In the genomic region with DNA sequence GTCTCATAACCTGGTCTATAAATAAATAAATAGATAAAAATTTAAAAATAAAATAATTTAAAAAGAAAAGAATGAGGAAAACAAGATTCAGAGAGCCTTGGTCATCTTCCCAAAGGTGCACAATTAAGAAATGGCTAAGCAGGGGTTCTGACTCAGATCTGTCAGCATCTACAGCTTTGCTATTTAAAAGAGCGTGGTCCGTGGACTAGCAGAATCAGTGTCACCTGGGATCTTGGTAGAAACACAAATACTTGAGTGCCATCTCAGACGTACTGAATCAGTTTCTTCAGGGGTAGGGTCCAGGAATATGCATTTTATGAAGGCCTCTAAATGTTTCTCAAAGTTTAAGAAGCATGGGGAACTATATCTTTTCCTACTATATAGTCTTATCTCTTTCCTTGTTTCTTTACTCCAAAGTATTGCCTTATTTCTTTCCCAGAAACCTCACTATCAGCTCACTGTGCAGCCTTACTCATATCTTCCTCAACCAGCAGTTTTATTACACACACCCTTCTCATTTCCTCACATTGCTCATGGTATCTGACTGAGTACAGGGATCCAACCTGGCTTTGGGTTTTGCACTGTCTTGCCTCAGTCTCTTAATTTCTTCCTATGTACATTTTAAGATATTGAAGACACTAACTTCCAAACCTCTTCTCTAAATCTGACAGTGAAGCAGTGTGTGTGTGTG, we compare ENCODE assay signal across 1 cellular context.
TF ChIP-seq lines count a peak whose summit lies in the region.

No MANE protein-coding gene starts in this region.

TF ChIP-seq in K562, 482 proteins besides CTCF, POLR2A, EP300 and RAD21 (continued from another document):
- TF ChIP-seq, protein P1, sequence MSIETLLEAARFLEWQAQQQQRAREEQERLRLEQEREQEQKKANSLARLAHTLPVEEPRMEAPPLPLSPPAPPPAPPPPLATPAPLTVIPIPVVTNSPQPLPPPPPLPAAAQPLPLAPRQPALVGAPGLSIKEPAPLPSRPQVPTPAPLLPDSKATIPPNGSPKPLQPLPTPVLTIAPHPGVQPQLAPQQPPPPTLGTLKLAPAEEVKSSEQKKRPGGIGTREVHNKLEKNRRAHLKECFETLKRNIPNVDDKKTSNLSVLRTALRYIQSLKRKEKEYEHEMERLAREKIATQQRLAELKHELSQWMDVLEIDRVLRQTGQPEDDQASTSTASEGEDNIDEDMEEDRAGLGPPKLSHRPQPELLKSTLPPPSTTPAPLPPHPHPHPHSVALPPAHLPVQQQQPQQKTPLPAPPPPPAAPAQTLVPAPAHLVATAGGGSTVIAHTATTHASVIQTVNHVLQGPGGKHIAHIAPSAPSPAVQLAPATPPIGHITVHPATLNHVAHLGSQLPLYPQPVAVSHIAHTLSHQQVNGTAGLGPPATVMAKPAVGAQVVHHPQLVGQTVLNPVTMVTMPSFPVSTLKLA (conservative IDR thresholded peaks at IDR 0.05): 0 out of 4 replicates have a peak, but pooled peaks of 1 of the 2 experiments have one; percentile 43
- TF ChIP-seq BCL6 (CRISPR knock-in tag; IDR thresholded peaks at IDR 0.05) (no peak), ERF (CRISPR knock-in tag; IDR thresholded peaks at IDR 0.05) (no peak), ZNF212 (CRISPR knock-in tag; IDR thresholded peaks at IDR 0.05) (no peak), NFE2 (IDR thresholded peaks at IDR 0.05; ENCODE audit: low read depth) (peak; percentile 2; the same call in 1 of the 2 replicates), BDP1 (IDR thresholded peaks at IDR 0.05; ENCODE audit: insufficient read depth, insufficient read length) (no peak), ZNF717 (CRISPR knock-in tag; IDR thresholded peaks at IDR 0.05) (no peak), CHD1 (IDR thresholded peaks at IDR 0.05; ENCODE audit: low read length) (no peak), SRSF7 (optimal IDR thresholded peaks at IDR 0.05; ENCODE audit: low read depth, low read length) (no peak), NR2C2 (CRISPR knock-in tag; IDR thresholded peaks at IDR 0.05) (no peak), NR2C2 (tag; IDR thresholded peaks at IDR 0.05) (no peak), ZKSCAN1 (IDR thresholded peaks at IDR 0.05; ENCODE audit: low read depth, low read length) (no peak), MCM3 (IDR thresholded peaks at IDR 0.05) (no peak), HNRNPL (IDR thresholded peaks at IDR 0.05; ENCODE audit: low read depth, low read length) (no peak), ZNF175 (CRISPR knock-in tag; IDR thresholded peaks at IDR 0.05; ENCODE audit: low read depth) (no peak), HDAC2 (IDR thresholded peaks at IDR 0.05) (peak; percentile 70), HNRNPLL (IDR thresholded peaks at IDR 0.05; ENCODE audit: low read depth, low read length, poor library complexity, severe bottlenecking) (no peak), HDGF (IDR thresholded peaks at IDR 0.05) (no peak), NUFIP1 (IDR thresholded peaks at IDR 0.05; ENCODE audit: partially characterized antibody) (no peak), ELF2 (CRISPR knock-in tag; IDR thresholded peaks at IDR 0.05) (no peak), ILF3 (IDR thresholded peaks at IDR 0.05; ENCODE audit: borderline replicate concordance) (no peak), RBM14 (IDR thresholded peaks at IDR 0.05; ENCODE audit: borderline replicate concordance, insufficient read depth, low read depth, low read length) (no peak)
- TF ChIP-seq, protein P2, sequence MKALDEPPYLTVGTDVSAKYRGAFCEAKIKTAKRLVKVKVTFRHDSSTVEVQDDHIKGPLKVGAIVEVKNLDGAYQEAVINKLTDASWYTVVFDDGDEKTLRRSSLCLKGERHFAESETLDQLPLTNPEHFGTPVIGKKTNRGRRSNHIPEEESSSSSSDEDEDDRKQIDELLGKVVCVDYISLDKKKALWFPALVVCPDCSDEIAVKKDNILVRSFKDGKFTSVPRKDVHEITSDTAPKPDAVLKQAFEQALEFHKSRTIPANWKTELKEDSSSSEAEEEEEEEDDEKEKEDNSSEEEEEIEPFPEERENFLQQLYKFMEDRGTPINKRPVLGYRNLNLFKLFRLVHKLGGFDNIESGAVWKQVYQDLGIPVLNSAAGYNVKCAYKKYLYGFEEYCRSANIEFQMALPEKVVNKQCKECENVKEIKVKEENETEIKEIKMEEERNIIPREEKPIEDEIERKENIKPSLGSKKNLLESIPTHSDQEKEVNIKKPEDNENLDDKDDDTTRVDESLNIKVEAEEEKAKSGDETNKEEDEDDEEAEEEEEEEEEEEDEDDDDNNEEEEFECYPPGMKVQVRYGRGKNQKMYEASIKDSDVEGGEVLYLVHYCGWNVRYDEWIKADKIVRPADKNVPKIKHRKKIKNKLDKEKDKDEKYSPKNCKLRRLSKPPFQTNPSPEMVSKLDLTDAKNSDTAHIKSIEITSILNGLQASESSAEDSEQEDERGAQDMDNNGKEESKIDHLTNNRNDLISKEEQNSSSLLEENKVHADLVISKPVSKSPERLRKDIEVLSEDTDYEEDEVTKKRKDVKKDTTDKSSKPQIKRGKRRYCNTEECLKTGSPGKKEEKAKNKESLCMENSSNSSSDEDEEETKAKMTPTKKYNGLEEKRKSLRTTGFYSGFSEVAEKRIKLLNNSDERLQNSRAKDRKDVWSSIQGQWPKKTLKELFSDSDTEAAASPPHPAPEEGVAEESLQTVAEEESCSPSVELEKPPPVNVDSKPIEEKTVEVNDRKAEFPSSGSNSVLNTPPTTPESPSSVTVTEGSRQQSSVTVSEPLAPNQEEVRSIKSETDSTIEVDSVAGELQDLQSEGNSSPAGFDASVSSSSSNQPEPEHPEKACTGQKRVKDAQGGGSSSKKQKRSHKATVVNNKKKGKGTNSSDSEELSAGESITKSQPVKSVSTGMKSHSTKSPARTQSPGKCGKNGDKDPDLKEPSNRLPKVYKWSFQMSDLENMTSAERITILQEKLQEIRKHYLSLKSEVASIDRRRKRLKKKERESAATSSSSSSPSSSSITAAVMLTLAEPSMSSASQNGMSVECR (CRISPR knock-in tag; IDR thresholded peaks at IDR 0.05): no peak
- TF ChIP-seq, protein P3, sequence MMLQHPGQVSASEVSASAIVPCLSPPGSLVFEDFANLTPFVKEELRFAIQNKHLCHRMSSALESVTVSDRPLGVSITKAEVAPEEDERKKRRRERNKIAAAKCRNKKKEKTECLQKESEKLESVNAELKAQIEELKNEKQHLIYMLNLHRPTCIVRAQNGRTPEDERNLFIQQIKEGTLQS (IDR thresholded peaks at IDR 0.05): peak; percentile 60
- TF ChIP-seq, protein P3 (CRISPR knock-in tag; conservative IDR thresholded peaks at IDR 0.05): no peak
- TF ChIP-seq, protein P4, sequence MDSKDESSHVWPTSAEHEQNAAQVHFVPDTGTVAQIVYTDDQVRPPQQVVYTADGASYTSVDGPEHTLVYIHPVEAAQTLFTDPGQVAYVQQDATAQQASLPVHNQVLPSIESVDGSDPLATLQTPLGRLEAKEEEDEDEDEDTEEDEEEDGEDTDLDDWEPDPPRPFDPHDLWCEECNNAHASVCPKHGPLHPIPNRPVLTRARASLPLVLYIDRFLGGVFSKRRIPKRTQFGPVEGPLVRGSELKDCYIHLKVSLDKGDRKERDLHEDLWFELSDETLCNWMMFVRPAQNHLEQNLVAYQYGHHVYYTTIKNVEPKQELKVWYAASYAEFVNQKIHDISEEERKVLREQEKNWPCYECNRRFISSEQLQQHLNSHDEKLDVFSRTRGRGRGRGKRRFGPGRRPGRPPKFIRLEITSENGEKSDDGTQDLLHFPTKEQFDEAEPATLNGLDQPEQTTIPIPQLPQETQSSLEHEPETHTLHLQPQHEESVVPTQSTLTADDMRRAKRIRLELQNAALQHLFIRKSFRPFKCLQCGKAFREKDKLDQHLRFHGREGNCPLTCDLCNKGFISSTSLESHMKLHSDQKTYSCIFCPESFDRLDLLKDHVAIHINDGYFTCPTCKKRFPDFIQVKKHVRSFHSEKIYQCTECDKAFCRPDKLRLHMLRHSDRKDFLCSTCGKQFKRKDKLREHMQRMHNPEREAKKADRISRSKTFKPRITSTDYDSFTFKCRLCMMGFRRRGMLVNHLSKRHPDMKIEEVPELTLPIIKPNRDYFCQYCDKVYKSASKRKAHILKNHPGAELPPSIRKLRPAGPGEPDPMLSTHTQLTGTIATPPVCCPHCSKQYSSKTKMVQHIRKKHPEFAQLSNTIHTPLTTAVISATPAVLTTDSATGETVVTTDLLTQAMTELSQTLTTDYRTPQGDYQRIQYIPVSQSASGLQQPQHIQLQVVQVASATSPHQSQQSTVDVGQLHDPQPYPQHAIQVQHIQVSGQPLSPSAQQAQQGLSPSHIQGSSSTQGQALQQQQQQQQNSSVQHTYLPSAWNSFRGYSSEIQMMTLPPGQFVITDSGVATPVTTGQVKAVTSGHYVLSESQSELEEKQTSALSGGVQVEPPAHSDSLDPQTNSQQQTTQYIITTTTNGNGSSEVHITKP (IDR thresholded peaks at IDR 0.05; ENCODE audit: partially characterized antibody): no peak
TF ChIP-seq in K562: peak in this region for 56.
